Comparison of ENCODE assay signal across 25 cellular contexts in the genomic region with DNA sequence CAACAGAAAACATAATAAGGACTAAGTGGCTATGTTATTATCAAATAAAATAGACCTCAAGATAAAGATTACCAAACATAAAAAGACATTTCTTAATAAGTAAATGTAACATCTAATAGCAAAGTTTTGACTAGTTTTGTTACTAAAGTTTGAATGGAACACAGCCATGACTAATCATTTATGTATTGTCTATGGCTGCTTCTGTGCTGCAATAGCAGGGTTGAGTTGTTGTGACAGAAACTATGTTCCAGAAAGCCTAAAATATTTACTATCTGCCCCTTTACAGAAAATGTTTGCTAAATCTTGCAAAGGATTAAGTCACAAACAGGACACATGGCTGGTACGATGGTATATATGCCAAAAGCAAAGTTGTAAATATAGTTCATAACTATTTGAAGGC. TPM values are rescaled to one million over a fixed set of nuclear protein-coding genes. Genes with fewer than 3 reads are reported as not detected.
DNase-seq lines count a peak whose midpoint lies in the region; FAIRE-seq and TF ChIP-seq lines count a peak whose summit lies in the region.
"Had no signal": no experiment of that assay in that cellular context is flagged by ENCODE, and none has a peak within 500 bp of the region (broad histone marks: within the 10 kb centered on the region; RNA-seq: fewer than 3 reads in every experiment).

No MANE protein-coding gene starts in this region.

- TF ChIP-seq CTCF in bronchial epithelial cell (IDR thresholded peaks at IDR 0.05; ENCODE audit: insufficient read depth, low read length, severe bottlenecking) (no peak), fibroblast of pulmonary artery (IDR thresholded peaks at IDR 0.05; ENCODE audit: low read length, missing control alignments) (no peak)

- no peak overlapping the region for H3K4me3 ChIP-seq in bronchial epithelial cell (ENCODE audit: low read depth, low read length)
- no peak overlapping the region for H3K4me3 ChIP-seq in fibroblast of pulmonary artery (replicated peaks; ENCODE audit: low read depth, low read length)
- H3K4me3 ChIP-seq: hepatocyte, lung, mucosa of descending colon, upper lobe of right lung had no signal

- peaks cover 1% of the 10 kb centered on the region for H3K36me3 ChIP-seq in bronchial epithelial cell (ENCODE audit: control insufficient read depth, insufficient read depth, low read length)
- H3K36me3 ChIP-seq: upper lobe of right lung had no signal

- DNase-seq in HCEC 1CT (peak; percentile 46), bronchial epithelial cell (ENCODE audit: low read depth) (peak; percentile 35), fibroblast of pulmonary artery (ENCODE audit: low read depth) (peak; percentile 63), stromal cell of bone marrow (ENCODE audit: low read depth) (peak; percentile 9), NCI-H510A treated with DMSO at 0.1 percent for 48 hours (lab: John Stamatoyannopoulos, UW) (no peak), NCI-H524 treated with DMSO at 0.1 percent for 48 hours (lab: John Stamatoyannopoulos, UW) (no peak), NCI-H2196 (lab: John Stamatoyannopoulos, UW; ENCODE audit: unreplicated experiment) (no peak)
- DNase-seq: activated CD4-positive, alpha-beta T cell treated with anti-CD3 and anti-CD28 coated beads for 48 hours; CD4-positive, alpha-beta T cell; DND-41; effector CD8-positive, alpha-beta T cell; erythroblast; left cardiac atrium; mucosa of descending colon; NCI-H1417; NCI-H2029; NCI-H69; occipital lobe; SHP77; SW 1271; upper lobe of right lung had no signal

- FAIRE-seq in bronchial epithelial cell (lab: Jason Lieb, UNC): no peak
- FAIRE-seq: colon, H1 had no signal

- H3K27me3 ChIP-seq in bronchial epithelial cell (ENCODE audit: control insufficient read depth, insufficient read depth, low read length): no peaks in the 10 kb centered on the region
- H3K27me3 ChIP-seq: hepatocyte, upper lobe of right lung had no signal

RNA-seq across cellular contexts. Expression of gene MYH15, which starts 37.9 kb away (rescaled TPM):
- total RNA-seq in bronchial epithelial cell: under 0.01 TPM in 2 replicates
- total RNA-seq: H1 had no signal

RNA-seq across cellular contexts. Expression of gene CIP2A, which starts 40.9 kb away (rescaled TPM):
- total RNA-seq in bronchial epithelial cell: 0.79 and 1.5 TPM in 2 replicates

RNA-seq across cellular contexts. Expression of gene DZIP3, which starts 41.2 kb away (rescaled TPM):
- 1.3 and 1.6 TPM in 2 replicates for total RNA-seq in bronchial epithelial cell

Comparison
In these comparisons a context has a peak if more than half of its experiments do, and no peak if none do; other contexts are left out.
1. DNase-seq: peak in HCEC 1CT (single experiment), bronchial epithelial cell (single experiment), fibroblast of pulmonary artery (single experiment) and stromal cell of bone marrow (single experiment); none in NCI-H510A treated with DMSO at 0.1 percent for 48 hours (single experiment), NCI-H524 treated with DMSO at 0.1 percent for 48 hours (single experiment) and NCI-H2196 (single experiment).